In the genomic region with DNA sequence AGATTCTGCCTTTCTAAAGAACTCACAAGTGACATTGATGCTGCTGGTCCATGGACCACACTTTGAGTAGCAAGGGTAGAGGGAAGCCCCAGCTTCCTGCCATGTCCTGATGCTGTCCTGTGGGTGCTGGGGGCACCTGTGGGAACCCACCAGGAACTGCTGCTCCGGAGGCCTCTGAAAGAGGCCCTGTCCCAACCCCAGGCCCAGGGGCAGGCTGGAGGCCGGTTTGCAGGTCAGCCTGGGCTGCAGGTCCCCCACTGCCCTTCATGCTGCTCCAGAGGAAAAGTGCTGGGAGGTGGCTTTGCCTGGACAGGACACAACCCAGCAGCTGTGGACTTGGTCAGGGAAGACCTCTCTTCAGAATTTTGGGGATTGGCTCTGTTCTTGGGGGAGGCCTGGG, we compare ENCODE assay signal across 28 cellular contexts. TPM values are rescaled to one million over a fixed set of nuclear protein-coding genes. Genes with fewer than 3 reads are reported as not detected.
"Had no signal": no experiment of that assay in that cellular context is flagged by ENCODE, and none has a peak within 500 bp of the region (broad histone marks: within the 10 kb centered on the region; RNA-seq: fewer than 3 reads in every experiment).

No MANE protein-coding gene starts in this region.

- FAIRE-seq: islet of Langerhans had no signal

- H3K27ac Mint-ChIP-seq: mesothelial cell of epicardium; naive B cell; natural killer cell treated with Interleukin-12 subunit alpha and Interleukin-12 subunit beta and Interleukin-15 and Interleukin-18, amount 100 ng/mL, for 72 hours; stimulated activated memory B cell treated with anti-CD40 and anti-IgM and Interleukin-4, amounts not matched to agents 10 μg/mL and 1 μg/mL and 100 μg/mL, for 72 hours; type B pancreatic cell had no signal

- H3K27me3 ChIP-seq: foreskin keratinocyte, hepatocyte, neutrophil, right atrium auricular region, sigmoid colon, testis had no signal

- H3K4me3 Mint-ChIP-seq: mesothelial cell of epicardium; naive B cell; natural killer cell treated with Interleukin-12 subunit alpha and Interleukin-12 subunit beta and Interleukin-15 and Interleukin-18, amount 100 ng/mL, for 72 hours; neural crest cell; stimulated activated memory B cell treated with anti-CD40 and anti-IgM and Interleukin-4, amounts not matched to agents 10 μg/mL and 1 μg/mL and 100 μg/mL, for 72 hours; type B pancreatic cell had no signal

- H3K79me2 ChIP-seq: hepatocyte had no signal

- H3K9me3 Mint-ChIP-seq: natural killer cell treated with Interleukin-12 subunit alpha and Interleukin-12 subunit beta and Interleukin-15 and Interleukin-18, amount 100 ng/mL, for 72 hours; type B pancreatic cell had no signal

- H3K4me2 ChIP-seq: hepatocyte had no signal

- H3K9me3 ChIP-seq: gastroesophageal sphincter, mucosa of descending colon, neutrophil, prostate gland, right atrium auricular region, testis, tibial artery had no signal

- H2AFZ ChIP-seq: hepatocyte had no signal

- DNase-seq: cortex of kidney; mucosa of descending colon; naive B cell; stimulated activated CD4-positive, alpha-beta T cell treated with anti-CD3 and anti-CD28 coated beads, Interleukin-4, amount 100 ng/mL, for 4 hours; stimulated activated naive CD8-positive, alpha-beta T cell treated with anti-CD3 and anti-CD28 coated beads, Interleukin-15, Interleukin-2, amounts not matched to agents 100 U/mL and 50 U/mL, for 24 hours; testis; tibial artery had no signal

- H3K36me3 Mint-ChIP-seq: mesothelial cell of epicardium; naive B cell; natural killer cell treated with Interleukin-12 subunit alpha and Interleukin-12 subunit beta and Interleukin-15 and Interleukin-18, amount 100 ng/mL, for 72 hours; stimulated activated memory B cell treated with anti-CD40 and anti-IgM and Interleukin-4, amounts not matched to agents 10 μg/mL and 1 μg/mL and 100 μg/mL, for 72 hours; type B pancreatic cell had no signal

- H3K4me3 ChIP-seq: gastroesophageal sphincter, heart left ventricle, hepatocyte, mucosa of descending colon, prostate gland, right atrium auricular region, sigmoid colon, testis, tibial artery had no signal

- H3K36me3 ChIP-seq: gastroesophageal sphincter, heart left ventricle, neutrophil, prostate gland, right atrium auricular region, sigmoid colon, tibial artery had no signal

- ATAC-seq: gastroesophageal sphincter; heart left ventricle; mucosa of descending colon; stimulated activated memory B cell treated with anti-CD40 and anti-IgM and Interleukin-4, amounts not matched to agents 10 μg/mL and 1 μg/mL and 100 μg/mL, for 72 hours; stimulated activated naive CD8-positive, alpha-beta T cell treated with anti-CD3 and anti-CD28 coated beads, Interleukin-15, Interleukin-2, amounts not matched to agents 100 U/mL and 50 U/mL, for 24 hours had no signal

- H3K27ac ChIP-seq: foreskin keratinocyte, gastroesophageal sphincter, heart left ventricle, hepatocyte, neutrophil, prostate gland, right atrium auricular region, sigmoid colon, testis, tibial artery had no signal

- H3K4me1 Mint-ChIP-seq: mesothelial cell of epicardium; neural crest cell; stimulated activated memory B cell treated with anti-CD40 and anti-IgM and Interleukin-4, amounts not matched to agents 10 μg/mL and 1 μg/mL and 100 μg/mL, for 72 hours had no signal

- H3K4me1 ChIP-seq: gastroesophageal sphincter, heart left ventricle, prostate gland, right atrium auricular region, sigmoid colon, testis, tibial artery had no signal

RNA-seq across cellular contexts. Expression of gene SLC22A11, which starts 9.6 kb away (rescaled TPM):
- total RNA-seq: dermis microvascular lymphatic vessel endothelial cell; esophagus mucosa; fibroblast of lung; foreskin keratinocyte; gastroesophageal sphincter; heart left ventricle; lung microvascular endothelial cell; natural killer cell treated with Interleukin-12 subunit alpha and Interleukin-12 subunit beta and Interleukin-15 and Interleukin-18, amount 100 ng/mL, for 72 hours; osteocyte; prostate gland; right atrium auricular region; sigmoid colon; skeletal muscle tissue; urinary bladder had no signal
- polyA plus RNA-seq: fibroblast of lung, foreskin keratinocyte, heart left ventricle had no signal

RNA-seq across cellular contexts. Expression of gene SLC22A12, which starts 44.8 kb away (rescaled TPM):
- total RNA-seq: dermis microvascular lymphatic vessel endothelial cell; esophagus mucosa; fibroblast of lung; foreskin keratinocyte; gastroesophageal sphincter; heart left ventricle; hepatocyte; lung microvascular endothelial cell; mesothelial cell of epicardium; mucosa of descending colon; natural killer cell treated with Interleukin-12 subunit alpha and Interleukin-12 subunit beta and Interleukin-15 and Interleukin-18, amount 100 ng/mL, for 72 hours; neural crest cell; osteocyte; prostate gland; right atrium auricular region; sigmoid colon; skeletal muscle tissue; testis; urinary bladder had no signal
- polyA plus RNA-seq: fibroblast of lung, foreskin keratinocyte, heart left ventricle, sigmoid colon, urinary bladder had no signal
